8 cellular contexts compared by ENCODE assay signal in genomic region chr5:172902497-172903472, GRCh38. TPM values are rescaled to one million over a fixed set of nuclear protein-coding genes. Genes with fewer than 3 reads are reported as not detected.
DNase-seq lines count a peak whose midpoint lies in the region; ATAC-seq, FAIRE-seq and TF ChIP-seq lines count a peak whose summit lies in the region.

No MANE protein-coding gene starts in this region.

- no peak overlapping the region for H3K4me3 Mint-ChIP-seq in CD8-positive, alpha-beta memory T cell

- H3K36me3 ChIP-seq in bronchial epithelial cell (ENCODE audit: control insufficient read depth, insufficient read depth, low read length) (peaks cover 7% of the 10 kb centered on the region), thoracic aorta (no peaks in the 10 kb centered on the region)
- H3K36me3 ChIP-seq in CD8-positive, alpha-beta memory T cell (ENCODE audit: insufficient read depth, low read length), result no peaks in the 10 kb centered on the region

- no peak for FAIRE-seq in bronchial epithelial cell (lab: Jason Lieb, UNC)

- no peaks in the 10 kb centered on the region for H3K9me3 ChIP-seq in thoracic aorta
- H3K9me3 ChIP-seq in CD8-positive, alpha-beta memory T cell (ENCODE audit: low read length), result no peaks in the 10 kb centered on the region

- ATAC-seq in left lobe of liver (peak; percentile 66), thoracic aorta (ENCODE audit: insufficient number of reproducible peaks, low FRiP score, low read depth) (no peak)

- peaks cover 0 to 50% (median 9%) of the 10 kb centered on the region in 3 donors for H3K36me3 Mint-ChIP-seq in CD8-positive, alpha-beta memory T cell

- peak; percentile 73 for DNase-seq in AG08395 (ENCODE audit: low spot score)
- DNase-seq in HuH-7 (ENCODE audit: low spot score), result peak; percentile 82
- DNase-seq in bronchial epithelial cell (ENCODE audit: low read depth), result peak; percentile 73
- peak; percentile 86 for DNase-seq in left lobe of liver (ENCODE audit: low spot score)
- peak; percentile 51 for DNase-seq in thoracic aorta (ENCODE audit: low spot score)
- DNase-seq in CD8-positive, alpha-beta memory T cell, result no peak
- no peak for DNase-seq in NK-92 treated with Interleukin-12 subunit alpha and Interleukin-12 subunit beta, amount 100 ng/mL, for 24 hours (lab: John Stamatoyannopoulos, UW)
- no peak for DNase-seq in RPMI8226

- peaks cover 0 to 3% (median 3%) of the 10 kb centered on the region in 3 donors for H3K4me1 Mint-ChIP-seq in CD8-positive, alpha-beta memory T cell

- POLR2A ChIA-PET in CD8-positive, alpha-beta memory T cell (lab: Charles Lee), result no interaction called here

- H3K4me1 ChIP-seq in thoracic aorta (ENCODE audit: control insufficient read depth in 1 of 2, low read depth in 2 of 2), result peaks cover 61 to 97% of the 10 kb centered on the region in 2 donors
- H3K4me1 ChIP-seq in CD8-positive, alpha-beta memory T cell (ENCODE audit: insufficient read depth, low read length), result peaks cover under 1% of the 10 kb centered on the region

- H3K27ac ChIP-seq in thoracic aorta, result peak overlapping the region; percentile 98 to 99
- H3K27ac ChIP-seq in CD8-positive, alpha-beta memory T cell (ENCODE audit: low read depth, low read length), result no peak overlapping the region

- peak; percentile 75 for TF ChIP-seq CTCF in bronchial epithelial cell (IDR thresholded peaks at IDR 0.05; ENCODE audit: insufficient read depth, low read length, severe bottlenecking)
- no peak for TF ChIP-seq CTCF in thoracic aorta (IDR thresholded peaks at IDR 0.05)

- H3K27me3 Mint-ChIP-seq in CD8-positive, alpha-beta memory T cell, result no peaks in the 10 kb centered on the region

- H3K27ac Mint-ChIP-seq in CD8-positive, alpha-beta memory T cell, result peak overlapping the region in 2 of 8 donors; percentile 33 to 63

- H3K27me3 ChIP-seq in bronchial epithelial cell (ENCODE audit: control insufficient read depth, insufficient read depth, low read length) (no peaks in the 10 kb centered on the region), thoracic aorta (replicated peaks; ENCODE audit: insufficient read depth) (no peaks in the 10 kb centered on the region)
- H3K27me3 ChIP-seq in CD8-positive, alpha-beta memory T cell (ENCODE audit: insufficient read depth, low read length, poor library complexity, severe bottlenecking), result no peaks in the 10 kb centered on the region

- H3K9me3 Mint-ChIP-seq in CD8-positive, alpha-beta memory T cell, result no peaks in the 10 kb centered on the region

- H3K4me3 ChIP-seq in bronchial epithelial cell (ENCODE audit: low read depth, low read length) (no peak overlapping the region), thoracic aorta (peak overlapping the region; percentile 5)
- no peak overlapping the region for H3K4me3 ChIP-seq in CD8-positive, alpha-beta memory T cell (ENCODE audit: low read length)

- CTCF ChIA-PET in CD8-positive, alpha-beta memory T cell (lab: Charles Lee), result no interaction called here

RNA-seq across cellular contexts. Expression of gene RPL26L1, which starts 56.4 kb away (rescaled TPM):
- total RNA-seq in bronchial epithelial cell (44.8 and 52.9 TPM in 2 replicates), left lobe of liver (16.3 TPM), thoracic aorta (1 to 10 TPM; 7.2 to 9.9 TPM)
- total RNA-seq in CD8-positive, alpha-beta memory T cell, result 10 to 100 TPM; 91.9 to 92.3 TPM
- 35.6 TPM for polyA plus RNA-seq in CD8-positive, alpha-beta memory T cell

Comparison
In these comparisons a context has a peak if more than half of its experiments do, and no peak if none do; other contexts are left out.
1. DNase-seq: peak in AG08395 (single experiment), HuH-7 (single experiment), bronchial epithelial cell (single experiment), left lobe of liver (single experiment) and thoracic aorta (single experiment); none in CD8-positive, alpha-beta memory T cell (0 of 5), NK-92 treated with Interleukin-12 subunit alpha and Interleukin-12 subunit beta, amount 100 ng/mL, for 24 hours (single experiment) and RPMI8226 (single experiment).